22 cellular contexts compared by ENCODE assay signal in genomic region chr7:73350311-73351068, GRCh38. TPM values are rescaled to one million over a fixed set of nuclear protein-coding genes. Genes with fewer than 3 reads are reported as not detected.
A peak's percentile ranks its signal among the peaks of the same experiment; 100 is the strongest.
DNase-seq lines count a peak whose midpoint lies in the region; ATAC-seq, FAIRE-seq and TF ChIP-seq lines count a peak whose summit lies in the region.
"Had no signal": no experiment of that assay in that cellular context is flagged by ENCODE, and none has a peak within 500 bp of the region (broad histone marks: within the 10 kb centered on the region; RNA-seq: fewer than 3 reads in every experiment).

No MANE protein-coding gene starts in this region.

- no peak overlapping the region for H3K4me3 Mint-ChIP-seq in glutamatergic neuron (ENCODE audit: unreplicated experiment)
- H3K4me3 Mint-ChIP-seq in CD8-positive, alpha-beta T cell: no peak overlapping the region
- H3K4me3 Mint-ChIP-seq: CD4-positive, CD25-positive, alpha-beta regulatory T cell had no signal

- peaks cover 12% of the 10 kb centered on the region for H3K36me3 Mint-ChIP-seq in glutamatergic neuron (ENCODE audit: unreplicated experiment)
- H3K36me3 Mint-ChIP-seq in CD8-positive, alpha-beta T cell: no peaks in the 10 kb centered on the region
- H3K36me3 Mint-ChIP-seq: CD4-positive, CD25-positive, alpha-beta regulatory T cell had no signal

- H4K5ac ChIP-seq in mesendoderm (ENCODE audit: low read length): no peak overlapping the region

- no peak overlapping the region for H3K9ac ChIP-seq in HepG2 (ENCODE audit: insufficient read depth, low read depth, low read length)
- H3K9ac ChIP-seq in mesendoderm (ENCODE audit: low read length): no peak overlapping the region

- no peak for FAIRE-seq in HepG2 (lab: Jason Lieb, UNC)
- FAIRE-seq: G401.6 had no signal

- no peak overlapping the region for H2AFZ ChIP-seq in HepG2 (ENCODE audit: low read length)
- no peak overlapping the region for H2AFZ ChIP-seq in osteoblast (ENCODE audit: low read length)

- H2AK5ac ChIP-seq in mesendoderm (ENCODE audit: low read length): no peak overlapping the region

- peak overlapping the region; percentile 30 for H2BK120ac ChIP-seq in mesendoderm (ENCODE audit: low read depth, low read length)

- POLR2A ChIA-PET in HepG2 (lab: Yijun Ruan, JAX): no interaction called here
- POLR2A ChIA-PET in CD8-positive, alpha-beta T cell (lab: Charles Lee): no interaction called here

- H4K20me1 ChIP-seq in HepG2 (ENCODE audit: insufficient read depth, low read length) (no peaks in the 10 kb centered on the region), osteoblast (ENCODE audit: insufficient read depth, low read length) (no peaks in the 10 kb centered on the region)

- H3K4me3 ChIP-seq in HepG2 (replicated peaks in 1 of 3; ENCODE audit: insufficient read depth in 1 of 3, low read depth in 2 of 3, low read length in 3 of 3) (no peak overlapping the region), right lobe of liver (no peak overlapping the region), mesendoderm (ENCODE audit: low read length) (no peak overlapping the region), osteoblast (ENCODE audit: insufficient read depth, low read length) (no peak overlapping the region)
- no peak overlapping the region for H3K4me3 ChIP-seq in CD8-positive, alpha-beta T cell (ENCODE audit: low read depth, low read length)
- H3K4me3 ChIP-seq: HAP-1, SJCRH30 had no signal

- 45% methylated on average over 6 of the region's 12 CpGs for WGBS in HepG2 (ENCODE audit: low lambda C conversion rate)
- WGBS in right lobe of liver (ENCODE audit: insufficient coverage, low coverage, low lambda C conversion rate, missing lambda C conversion rate): 74% methylated on average over 9 of the region's 12 CpGs
- no CpG with 5 or more reads among the region's 12 CpGs for WGBS in mesendoderm (ENCODE audit: extremely low coverage, insufficient coverage, low lambda C conversion rate)

- H3K4me1 ChIP-seq in HepG2 (ENCODE audit: insufficient read depth, low read length) (peaks cover 56% of the 10 kb centered on the region), right lobe of liver (peaks cover 0 to 7% (median 3%) of the 10 kb centered on the region in 4 donors), mesendoderm (ENCODE audit: control insufficient read depth, low read depth, low read length) (peaks cover 3% of the 10 kb centered on the region), osteoblast (ENCODE audit: insufficient read depth, low read length) (no peaks in the 10 kb centered on the region)
- no peaks in the 10 kb centered on the region for H3K4me1 ChIP-seq in CD8-positive, alpha-beta T cell (ENCODE audit: insufficient read depth, low read length)
- H3K4me1 ChIP-seq: HAP-1 had no signal

- H3K56ac ChIP-seq in mesendoderm (ENCODE audit: low read length): no peak overlapping the region

- H3K27me3 ChIP-seq in HepG2 (ENCODE audit: control insufficient read depth in 1 of 2, insufficient read depth in 2 of 2, low read length in 2 of 2) (peaks cover 4 to 6% of the 10 kb centered on the region in 2 experiments; a peak in 2 of 5 replicates), right lobe of liver (no peaks in the 10 kb centered on the region), mesendoderm (ENCODE audit: insufficient read depth, low read length, poor library complexity) (no peaks in the 10 kb centered on the region), osteoblast (ENCODE audit: insufficient read depth, low read length) (peaks cover 4% of the 10 kb centered on the region)
- H3K27me3 ChIP-seq in CD8-positive, alpha-beta T cell (ENCODE audit: insufficient read depth, low read length): no peaks in the 10 kb centered on the region
- H3K27me3 ChIP-seq: SJCRH30 had no signal

- no peaks in the 10 kb centered on the region for H3K36me3 ChIP-seq in HepG2 (replicated peaks in 1 of 2; ENCODE audit: control insufficient read depth in 1 of 2, insufficient read depth in 2 of 2, low read length in 2 of 2)
- H3K36me3 ChIP-seq in right lobe of liver: no peaks in the 10 kb centered on the region
- H3K36me3 ChIP-seq in mesendoderm (ENCODE audit: control insufficient read depth, insufficient read depth, low read length): no peaks in the 10 kb centered on the region
- H3K36me3 ChIP-seq in osteoblast (ENCODE audit: insufficient read depth, low read length): no peaks in the 10 kb centered on the region
- no peaks in the 10 kb centered on the region for H3K36me3 ChIP-seq in CD8-positive, alpha-beta T cell (ENCODE audit: insufficient read depth, low read length)
- H3K36me3 ChIP-seq: HAP-1, SJCRH30 had no signal

- H3K27ac Mint-ChIP-seq in glutamatergic neuron (ENCODE audit: unreplicated experiment): no peak overlapping the region
- H3K27ac Mint-ChIP-seq in CD8-positive, alpha-beta T cell: no peak overlapping the region
- H3K27ac Mint-ChIP-seq: CD4-positive, CD25-positive, alpha-beta regulatory T cell had no signal

- H3K9me3 Mint-ChIP-seq in glutamatergic neuron (ENCODE audit: unreplicated experiment): peaks cover 1% of the 10 kb centered on the region
- H3K9me3 Mint-ChIP-seq in CD8-positive, alpha-beta T cell: no peaks in the 10 kb centered on the region

- no peaks in the 10 kb centered on the region for H3K79me1 ChIP-seq in mesendoderm (ENCODE audit: low read length)

- no peak overlapping the region for H3K23ac ChIP-seq in mesendoderm (ENCODE audit: low read length)

- TF ChIP-seq CTCF in HepG2 (CRISPR knock-in tag; IDR thresholded peaks at IDR 0.05) (no peak), right lobe of liver (IDR thresholded peaks at IDR 0.05) (no peak), osteoblast (IDR thresholded peaks at IDR 0.05; ENCODE audit: extremely low read depth, low read depth, low read length) (no peak), glutamatergic neuron (IDR thresholded peaks at IDR 0.05; ENCODE audit: partially characterized antibody, unreplicated experiment) (no peak)
- TF ChIP-seq CTCF in CD8-positive, alpha-beta T cell (IDR thresholded peaks at IDR 0.05): no peak

- intact Hi-C loops in HepG2 (cut with micrococcal nuclease; ENCODE audit: unreplicated experiment): no loop called here
- intact Hi-C loops in right lobe of liver (cut with DNase I): no loop called here
- intact Hi-C loops in CD8-positive, alpha-beta T cell (cut with DNase I, micrococcal nuclease): no loop called here

- TF ChIP-seq RAD21 in HepG2 (CRISPR knock-in tag; IDR thresholded peaks at IDR 0.05): no peak

- H3K79me2 ChIP-seq in HepG2 (ENCODE audit: insufficient read depth, low read length) (no peaks in the 10 kb centered on the region), mesendoderm (ENCODE audit: control insufficient read depth, insufficient read depth, low read length) (no peaks in the 10 kb centered on the region), osteoblast (ENCODE audit: insufficient read depth, low read length) (no peaks in the 10 kb centered on the region)

- in situ Hi-C loops in HepG2 (cut with HindIII; ENCODE audit: extremely low pct_ligation_motif_present, low pct_unique_long_range_greater_than_20kb): no loop called here

- no peak overlapping the region for H3K4ac ChIP-seq in mesendoderm (ENCODE audit: low read depth, low read length)

- H3K27me3 Mint-ChIP-seq in glutamatergic neuron (ENCODE audit: unreplicated experiment): peaks cover 4% of the 10 kb centered on the region
- no peaks in the 10 kb centered on the region for H3K27me3 Mint-ChIP-seq in CD8-positive, alpha-beta T cell (ENCODE audit: low read depth)

- BruUV-seq in HepG2 (replicated peaks; lab: Mats Ljungman, UMichigan): no TSS peak

- TF ChIP-seq POLR2A in HepG2 (IDR thresholded peaks at IDR 0.05; ENCODE audit: insufficient read depth in 1 of 2, low read depth in 2 of 2, low read length in 2 of 2) (no peak), right lobe of liver (IDR thresholded peaks at IDR 0.05) (no peak)

- H3K27ac ChIP-seq in HepG2 (ENCODE audit: extremely low read length, insufficient read depth, low read length) (no peak overlapping the region), right lobe of liver (no peak overlapping the region), mesendoderm (ENCODE audit: low read depth, low read length) (no peak overlapping the region), osteoblast (ENCODE audit: low read depth, low read length) (no peak overlapping the region)
- no peak overlapping the region for H3K27ac ChIP-seq in CD8-positive, alpha-beta T cell (ENCODE audit: low read depth, low read length)
- H3K27ac ChIP-seq: 22Rv1, SJCRH30 had no signal

- ATAC-seq in HepG2 (no peak), right lobe of liver (no peak)
- ATAC-seq in CD8-positive, alpha-beta T cell: no peak
- ATAC-seq: Panc1 had no signal

- H4K8ac ChIP-seq in mesendoderm (ENCODE audit: low read depth, low read length): no peak overlapping the region

- DNase-seq in HepG2 (ENCODE audit: low spot score): no peak
- DNase-seq in right lobe of liver: no peak
- DNase-seq in mesendoderm: peak; percentile 57
- peak; percentile 78 for DNase-seq in osteoblast (ENCODE audit: insufficient read length, low spot score, missing footprints)
- no peak for DNase-seq in putamen (ENCODE audit: low spot score)
- no peak for DNase-seq in LoVo (ENCODE audit: low spot score)
- DNase-seq in glutamatergic neuron: no peak
- DNase-seq in CD8-positive, alpha-beta T cell: no peak
- DNase-seq: Caco-2; CD4-positive, CD25-positive, alpha-beta regulatory T cell; Kasumi-1; MM.1S; NCI-H1092; NCI-H1436 treated with DMSO at 0.1 percent for 48 hours; NCI-H2081 had no signal

- CTCF ChIA-PET in HepG2 (lab: Yijun Ruan, JAX; ENCODE audit: low intra/inter-chr PET ratio, low total read pairs): no interaction called here
- CTCF ChIA-PET in CD8-positive, alpha-beta T cell (lab: Charles Lee): no interaction called here

- H3K9me3 ChIP-seq in HepG2 (ENCODE audit: low read length) (no peaks in the 10 kb centered on the region), right lobe of liver (no peaks in the 10 kb centered on the region), osteoblast (ENCODE audit: low read depth, low read length) (no peaks in the 10 kb centered on the region)
- no peaks in the 10 kb centered on the region for H3K9me3 ChIP-seq in CD8-positive, alpha-beta T cell (ENCODE audit: low read length)
- H3K9me3 ChIP-seq: HAP-1 had no signal

- peaks cover 5% of the 10 kb centered on the region for H3K4me1 Mint-ChIP-seq in glutamatergic neuron (ENCODE audit: low read depth, unreplicated experiment)
- no peaks in the 10 kb centered on the region for H3K4me1 Mint-ChIP-seq in CD8-positive, alpha-beta T cell (ENCODE audit: low read depth)
- H3K4me1 Mint-ChIP-seq: CD4-positive, CD25-positive, alpha-beta regulatory T cell had no signal

- H2BK15ac ChIP-seq in mesendoderm (replicated peaks; ENCODE audit: low read depth): peak overlapping the region; percentile 43

- no peak for TF ChIP-seq EP300 in HepG2 (IDR thresholded peaks at IDR 0.05; ENCODE audit: low read depth in 2 of 2, low read length in 2 of 2)
- TF ChIP-seq EP300 in HepG2 (CRISPR knock-in tag; IDR thresholded peaks at IDR 0.05; ENCODE audit: borderline replicate concordance): no peak

- H3K4me2 ChIP-seq in HepG2 (ENCODE audit: low read depth, low read length): peak overlapping the region; percentile 19; the same call in 1 of the 2 replicates
- no peak overlapping the region for H3K4me2 ChIP-seq in mesendoderm (ENCODE audit: low read length)
- H3K4me2 ChIP-seq in osteoblast (ENCODE audit: insufficient read depth, low read length): no peak overlapping the region

- no peak overlapping the region for H2BK5ac ChIP-seq in mesendoderm (ENCODE audit: low read length)

- H3K18ac ChIP-seq in mesendoderm (ENCODE audit: low read length): no peak overlapping the region

RNA-seq across cellular contexts. Expression of gene FKBP6, which starts 22.5 kb away (rescaled TPM):
- total RNA-seq in HepG2 (2016; rRNA removed; fragmentation: Illumina TruSeq; extraction: Trizol) (0.13 and 0.20 TPM in 2 replicates), right lobe of liver (not detected), osteoblast (not detected in 2 replicates), glutamatergic neuron (ENCODE audit: unreplicated experiment) (not detected)
- not detected in 2 replicates for total RNA-seq in HepG2 (2016; cell fraction: cytosol; rRNA removed; fragmentation: Illumina TruSeq; extraction: Trizol; ENCODE audit: low read depth)
- total RNA-seq in HepG2 (2016; cell fraction: insoluble cytoplasmic fraction; rRNA removed; fragmentation: Illumina TruSeq; extraction: Trizol): 0.15 and 0.16 TPM in 2 replicates
- total RNA-seq in HepG2 (2016; cell fraction: membrane; rRNA removed; fragmentation: Illumina TruSeq; extraction: Trizol): 0.17 and 0.22 TPM in 2 replicates
- total RNA-seq in HepG2 (2016; cell fraction: nucleus; rRNA removed; fragmentation: Illumina TruSeq; extraction: Trizol): 0.22 TPM in 1 of 2 replicates, not detected in the other
- 0.07 and 0.09 TPM in 2 replicates for polyA plus RNA-seq in HepG2 (2011; rRNA removed)
- polyA plus RNA-seq in HepG2 (2011; cell fraction: cytosol; rRNA removed): 0.07 and 0.09 TPM in 2 replicates
- 0.08 TPM in 1 of 2 replicates, not detected in the other for polyA plus RNA-seq in HepG2 (2011; cell fraction: nucleus; rRNA removed)
- polyA plus RNA-seq in HepG2 (2012): 0.07 and 0.12 TPM in 2 replicates
- polyA plus RNA-seq in HepG2 (2016; cell fraction: cytosol; fragmentation: Illumina TruSeq; extraction: Trizol; ENCODE audit: low read depth): not detected in 2 replicates
- polyA plus RNA-seq in HepG2 (2016; cell fraction: insoluble cytoplasmic fraction; fragmentation: Illumina TruSeq; extraction: Trizol; ENCODE audit: low read depth): 0.21 and 0.26 TPM in 2 replicates
- polyA plus RNA-seq in HepG2 (2016; cell fraction: membrane; fragmentation: Illumina TruSeq; extraction: Trizol; ENCODE audit: low read depth): 0.10 TPM in 1 of 2 replicates, not detected in the other
- 0.49 TPM in 1 of 2 replicates, not detected in the other for polyA plus RNA-seq in HepG2 (2016; cell fraction: nucleus; fragmentation: Illumina TruSeq; extraction: Trizol; ENCODE audit: insufficient read depth, low read depth)
- 0.10 TPM in 1 of 2 replicates, not detected in the other for polyA minus RNA-seq in HepG2 (2011; rRNA and poly(A)+ RNA removed; ENCODE audit: low replicate concordance)
- polyA minus RNA-seq in HepG2 (2011; cell fraction: cytosol; rRNA and poly(A)+ RNA removed): not detected in 2 replicates
- 0.13 TPM in 1 of 2 replicates, not detected in the other for polyA minus RNA-seq in HepG2 (2011; cell fraction: nucleus; rRNA and poly(A)+ RNA removed)
- polyA plus RNA-seq in mesendoderm (2013, experiment 1 of 2): 0.07 TPM
- polyA plus RNA-seq in mesendoderm (2013, experiment 2 of 2): 0.06 TPM
- total RNA-seq in CD8-positive, alpha-beta T cell: not detected
- total RNA-seq: Caco-2; CD4-positive, CD25-positive, alpha-beta regulatory T cell; HT-29; SJCRH30 had no signal
- polyA plus RNA-seq: AG04450; CD4-positive, CD25-positive, alpha-beta regulatory T cell had no signal

RNA-seq across cellular contexts. Expression of gene TRIM50, which starts 22.6 kb away (rescaled TPM):
- total RNA-seq in HepG2 (2016; rRNA removed; fragmentation: Illumina TruSeq; extraction: Trizol): 21.1 and 24.5 TPM in 2 replicates
- total RNA-seq in HepG2 (2016; cell fraction: cytosol; rRNA removed; fragmentation: Illumina TruSeq; extraction: Trizol; ENCODE audit: low read depth): 3.9 and 4.9 TPM in 2 replicates
- total RNA-seq in HepG2 (2016; cell fraction: insoluble cytoplasmic fraction; rRNA removed; fragmentation: Illumina TruSeq; extraction: Trizol): 16.1 and 26.1 TPM in 2 replicates
- total RNA-seq in HepG2 (2016; cell fraction: membrane; rRNA removed; fragmentation: Illumina TruSeq; extraction: Trizol): 9.4 and 10.8 TPM in 2 replicates
- total RNA-seq in HepG2 (2016; cell fraction: nucleus; rRNA removed; fragmentation: Illumina TruSeq; extraction: Trizol): 23.9 and 26.7 TPM in 2 replicates
- polyA plus RNA-seq in HepG2 (2011; rRNA removed): 4.2 and 5.4 TPM in 2 replicates
- polyA plus RNA-seq in HepG2 (2011; cell fraction: cytosol; rRNA removed): 1.6 and 3.8 TPM in 2 replicates
- 33.8 and 40.4 TPM in 2 replicates for polyA plus RNA-seq in HepG2 (2011; cell fraction: nucleus; rRNA removed)
- 3.0 TPM in 2 replicates for polyA plus RNA-seq in HepG2 (2012)
- polyA plus RNA-seq in HepG2 (2016; cell fraction: cytosol; fragmentation: Illumina TruSeq; extraction: Trizol; ENCODE audit: low read depth): 4.1 and 4.2 TPM in 2 replicates
- polyA plus RNA-seq in HepG2 (2016; cell fraction: insoluble cytoplasmic fraction; fragmentation: Illumina TruSeq; extraction: Trizol; ENCODE audit: low read depth): 19.1 and 25.4 TPM in 2 replicates
- 6.7 and 7.5 TPM in 2 replicates for polyA plus RNA-seq in HepG2 (2016; cell fraction: membrane; fragmentation: Illumina TruSeq; extraction: Trizol; ENCODE audit: low read depth)
- 87.0 and 93.3 TPM in 2 replicates for polyA plus RNA-seq in HepG2 (2016; cell fraction: nucleus; fragmentation: Illumina TruSeq; extraction: Trizol; ENCODE audit: insufficient read depth, low read depth)
- polyA minus RNA-seq in HepG2 (2011; rRNA and poly(A)+ RNA removed; ENCODE audit: low replicate concordance): 7.4 TPM in 1 of 2 replicates, not detected in the other
- polyA minus RNA-seq in HepG2 (2011; cell fraction: cytosol; rRNA and poly(A)+ RNA removed): 0.99 and 1.8 TPM in 2 replicates
- polyA minus RNA-seq in HepG2 (2011; cell fraction: nucleus; rRNA and poly(A)+ RNA removed): 4.5 and 4.7 TPM in 2 replicates
- under 1 TPM in 2 of 6 experiments, not detected in 4; 0.11 to 0.56 TPM for total RNA-seq in right lobe of liver
- polyA plus RNA-seq in mesendoderm (2013, experiment 1 of 2): 0.13 TPM
- polyA plus RNA-seq in mesendoderm (2013, experiment 2 of 2): 0.06 TPM
- total RNA-seq in osteoblast: not detected in 2 replicates
- total RNA-seq in glutamatergic neuron (ENCODE audit: unreplicated experiment): not detected
- not detected for total RNA-seq in CD8-positive, alpha-beta T cell
- total RNA-seq: Caco-2; CD4-positive, CD25-positive, alpha-beta regulatory T cell; HT-29; SJCRH30 had no signal
- polyA plus RNA-seq: AG04450; CD4-positive, CD25-positive, alpha-beta regulatory T cell had no signal

RNA-seq across cellular contexts. Expression of gene NSUN5, which starts 41.9 kb away (rescaled TPM):
- total RNA-seq in HepG2 (2016; rRNA removed; fragmentation: Illumina TruSeq; extraction: Trizol) (31.6 and 35.8 TPM in 2 replicates), right lobe of liver (10 to 100 TPM in 2 of 6 experiments, 1 to 10 TPM in 4; 7.5 to 16.8 (median 9.2) TPM), osteoblast (17.0 and 17.1 TPM in 2 replicates), glutamatergic neuron (ENCODE audit: unreplicated experiment) (37.5 TPM)
- 10.1 and 11.8 TPM in 2 replicates for total RNA-seq in HepG2 (2016; cell fraction: cytosol; rRNA removed; fragmentation: Illumina TruSeq; extraction: Trizol; ENCODE audit: low read depth)
- 29.5 and 34.7 TPM in 2 replicates for total RNA-seq in HepG2 (2016; cell fraction: insoluble cytoplasmic fraction; rRNA removed; fragmentation: Illumina TruSeq; extraction: Trizol)
- 13.4 TPM in 2 replicates for total RNA-seq in HepG2 (2016; cell fraction: membrane; rRNA removed; fragmentation: Illumina TruSeq; extraction: Trizol)
- total RNA-seq in HepG2 (2016; cell fraction: nucleus; rRNA removed; fragmentation: Illumina TruSeq; extraction: Trizol): 16.9 and 26.1 TPM in 2 replicates
- polyA plus RNA-seq in HepG2 (2011; rRNA removed): 19.9 and 24.9 TPM in 2 replicates
- polyA plus RNA-seq in HepG2 (2011; cell fraction: cytosol; rRNA removed): 16.1 and 23.4 TPM in 2 replicates
- polyA plus RNA-seq in HepG2 (2011; cell fraction: nucleus; rRNA removed): 56.5 and 64.5 TPM in 2 replicates
- polyA plus RNA-seq in HepG2 (2012): 12.2 and 20.8 TPM in 2 replicates
- polyA plus RNA-seq in HepG2 (2016; cell fraction: cytosol; fragmentation: Illumina TruSeq; extraction: Trizol; ENCODE audit: low read depth): 5.4 and 6.5 TPM in 2 replicates
- polyA plus RNA-seq in HepG2 (2016; cell fraction: insoluble cytoplasmic fraction; fragmentation: Illumina TruSeq; extraction: Trizol; ENCODE audit: low read depth): 20.2 and 26.2 TPM in 2 replicates
- 5.5 and 7.3 TPM in 2 replicates for polyA plus RNA-seq in HepG2 (2016; cell fraction: membrane; fragmentation: Illumina TruSeq; extraction: Trizol; ENCODE audit: low read depth)
- polyA plus RNA-seq in HepG2 (2016; cell fraction: nucleus; fragmentation: Illumina TruSeq; extraction: Trizol; ENCODE audit: insufficient read depth, low read depth): 42.6 and 43.8 TPM in 2 replicates
- 41.4 and 43.7 TPM in 2 replicates for polyA minus RNA-seq in HepG2 (2011; rRNA and poly(A)+ RNA removed; ENCODE audit: low replicate concordance)
- 12.9 and 15.0 TPM in 2 replicates for polyA minus RNA-seq in HepG2 (2011; cell fraction: cytosol; rRNA and poly(A)+ RNA removed)
- 13.0 and 19.8 TPM in 2 replicates for polyA minus RNA-seq in HepG2 (2011; cell fraction: nucleus; rRNA and poly(A)+ RNA removed)
- polyA plus RNA-seq in mesendoderm (2013, experiment 1 of 2): 35.1 TPM
- 36.4 TPM for polyA plus RNA-seq in mesendoderm (2013, experiment 2 of 2)
- total RNA-seq in CD8-positive, alpha-beta T cell: 10 to 100 TPM; 34.8 to 39.8 TPM

Comparison
In these comparisons a context has a peak if more than half of its experiments do, and no peak if none do; other contexts are left out.
1. DNase-seq: peak in mesendoderm (single experiment) and osteoblast (single experiment); none in HepG2 (single experiment), right lobe of liver (0 of 3), putamen (single experiment), LoVo (single experiment), glutamatergic neuron (single experiment) and CD8-positive, alpha-beta T cell (0 of 7).